ENCODE assay signal across 1 cellular context in genomic region chr18:9673296-9674251, GRCh38.
TF ChIP-seq lines count a peak whose summit lies in the region.

No MANE protein-coding gene starts in this region.

TF ChIP-seq in GM12878, 131 proteins besides CTCF, POLR2A, EP300 and RAD21 (continued from another document and continues in another):
- TF ChIP-seq ELK1 (IDR thresholded peaks at IDR 0.05; ENCODE audit: low read depth, low read length) (no peak), ASH2L (IDR thresholded peaks at IDR 0.05; ENCODE audit: borderline replicate concordance, low read depth) (no peak), RUNX3 (IDR thresholded peaks at IDR 0.05; ENCODE audit: low read length) (peak; percentile 83), SREBF1 (IDR thresholded peaks at IDR 0.05; ENCODE audit: low read length) (no peak), ZSCAN29 (IDR thresholded peaks at IDR 0.05) (no peak), HDGF (IDR thresholded peaks at IDR 0.05) (0 out of 2 replicates have a peak, but pooled peaks have one; percentile 32), ZBTB33 (IDR thresholded peaks at IDR 0.05) (no peak), BCL3 (IDR thresholded peaks at IDR 0.05; ENCODE audit: borderline replicate concordance, insufficient read depth, low read depth, low read length, poor library complexity, severe bottlenecking) (peak; percentile 54), CUX1 (IDR thresholded peaks at IDR 0.05; ENCODE audit: insufficient replicate concordance, low read depth, low read length) (peak; percentile 25), BACH1 (IDR thresholded peaks at IDR 0.05; ENCODE audit: borderline replicate concordance) (peak; percentile 86; the same call in 1 of the 2 replicates), SMAD1 (IDR thresholded peaks at IDR 0.05; ENCODE audit: low read depth, partially characterized antibody) (peak; percentile 58), TARDBP (IDR thresholded peaks at IDR 0.05; ENCODE audit: borderline replicate concordance) (no peak), HDAC6 (IDR thresholded peaks at IDR 0.05; ENCODE audit: unreplicated experiment) (no peak), MEF2B (IDR thresholded peaks at IDR 0.05; ENCODE audit: partially characterized antibody, poor library complexity, severe bottlenecking) (peak; percentile 68), TAF1 (IDR thresholded peaks at IDR 0.05; ENCODE audit: borderline replicate concordance, low read depth, low read length) (0 out of 2 replicates have a peak, but pooled peaks have one; percentile 6), SMARCA5 (IDR thresholded peaks at IDR 0.05) (peak; percentile 62; the same call in 1 of the 2 replicates), YY1 (IDR thresholded peaks at IDR 0.05; ENCODE audit: low read depth, low read length) (peak; percentile 59), STAT1 (conservative IDR thresholded peaks at IDR 0.05) (no peak; the same call in 1 of the 2 replicates), CEBPB (IDR thresholded peaks at IDR 0.05; ENCODE audit: borderline replicate concordance in 1 of 2, low read depth in 2 of 2, low read length in 2 of 2) (0 out of 4 replicates have a peak, but pooled peaks of 1 of the 2 experiments have one; percentile 25), YBX1 (IDR thresholded peaks at IDR 0.05) (no peak), BCL11A (IDR thresholded peaks at IDR 0.05; ENCODE audit: low read depth, low read length) (peak; percentile 78; the same call in 1 of the 2 replicates), JUND (IDR thresholded peaks at IDR 0.05; ENCODE audit: low read depth, low read length) (0 out of 2 replicates have a peak, but pooled peaks have one; percentile 9), KDM1A (IDR thresholded peaks at IDR 0.05; ENCODE audit: borderline replicate concordance) (no peak), NR2F1 (conservative IDR thresholded peaks at IDR 0.05) (peak; percentile 100), DPF2 (IDR thresholded peaks at IDR 0.05) (peak; percentile 92), SIN3A (IDR thresholded peaks at IDR 0.05; ENCODE audit: low read depth, low read length) (no peak), BMI1 (IDR thresholded peaks at IDR 0.05; ENCODE audit: borderline replicate concordance) (peak; percentile 71), SP1 (IDR thresholded peaks at IDR 0.05; ENCODE audit: low read depth, low read length) (peak; percentile 42), RFX5 (IDR thresholded peaks at IDR 0.05; ENCODE audit: low read depth, low read length) (no peak), NFIC (IDR thresholded peaks at IDR 0.05; ENCODE audit: low read depth, low read length) (peak; percentile 70), TBL1XR1 (IDR thresholded peaks at IDR 0.05; ENCODE audit: low read depth, low read length) (0 out of 2 replicates have a peak, but pooled peaks have one; percentile 82), SMAD5 (IDR thresholded peaks at IDR 0.05; ENCODE audit: low read depth) (no peak), MTA2 (IDR thresholded peaks at IDR 0.05; ENCODE audit: low read depth) (peak; percentile 94), NR2C2 (IDR thresholded peaks at IDR 0.05; ENCODE audit: borderline replicate concordance, control insufficient read depth, insufficient read length, low read depth) (no peak), CHD1 (IDR thresholded peaks at IDR 0.05; ENCODE audit: low read depth, low read length) (no peak), PML (IDR thresholded peaks at IDR 0.05; ENCODE audit: low read length) (peak; percentile 47; the same call in 1 of the 2 replicates), NR2C1 (IDR thresholded peaks at IDR 0.05) (peak; percentile 58)
- TF ChIP-seq, protein P1, sequence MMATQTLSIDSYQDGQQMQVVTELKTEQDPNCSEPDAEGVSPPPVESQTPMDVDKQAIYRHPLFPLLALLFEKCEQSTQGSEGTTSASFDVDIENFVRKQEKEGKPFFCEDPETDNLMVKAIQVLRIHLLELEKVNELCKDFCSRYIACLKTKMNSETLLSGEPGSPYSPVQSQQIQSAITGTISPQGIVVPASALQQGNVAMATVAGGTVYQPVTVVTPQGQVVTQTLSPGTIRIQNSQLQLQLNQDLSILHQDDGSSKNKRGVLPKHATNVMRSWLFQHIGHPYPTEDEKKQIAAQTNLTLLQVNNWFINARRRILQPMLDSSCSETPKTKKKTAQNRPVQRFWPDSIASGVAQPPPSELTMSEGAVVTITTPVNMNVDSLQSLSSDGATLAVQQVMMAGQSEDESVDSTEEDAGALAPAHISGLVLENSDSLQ (IDR thresholded peaks at IDR 0.05), result peak; percentile 45; the same call in 1 of the 2 replicates
- TF ChIP-seq, protein P2, sequence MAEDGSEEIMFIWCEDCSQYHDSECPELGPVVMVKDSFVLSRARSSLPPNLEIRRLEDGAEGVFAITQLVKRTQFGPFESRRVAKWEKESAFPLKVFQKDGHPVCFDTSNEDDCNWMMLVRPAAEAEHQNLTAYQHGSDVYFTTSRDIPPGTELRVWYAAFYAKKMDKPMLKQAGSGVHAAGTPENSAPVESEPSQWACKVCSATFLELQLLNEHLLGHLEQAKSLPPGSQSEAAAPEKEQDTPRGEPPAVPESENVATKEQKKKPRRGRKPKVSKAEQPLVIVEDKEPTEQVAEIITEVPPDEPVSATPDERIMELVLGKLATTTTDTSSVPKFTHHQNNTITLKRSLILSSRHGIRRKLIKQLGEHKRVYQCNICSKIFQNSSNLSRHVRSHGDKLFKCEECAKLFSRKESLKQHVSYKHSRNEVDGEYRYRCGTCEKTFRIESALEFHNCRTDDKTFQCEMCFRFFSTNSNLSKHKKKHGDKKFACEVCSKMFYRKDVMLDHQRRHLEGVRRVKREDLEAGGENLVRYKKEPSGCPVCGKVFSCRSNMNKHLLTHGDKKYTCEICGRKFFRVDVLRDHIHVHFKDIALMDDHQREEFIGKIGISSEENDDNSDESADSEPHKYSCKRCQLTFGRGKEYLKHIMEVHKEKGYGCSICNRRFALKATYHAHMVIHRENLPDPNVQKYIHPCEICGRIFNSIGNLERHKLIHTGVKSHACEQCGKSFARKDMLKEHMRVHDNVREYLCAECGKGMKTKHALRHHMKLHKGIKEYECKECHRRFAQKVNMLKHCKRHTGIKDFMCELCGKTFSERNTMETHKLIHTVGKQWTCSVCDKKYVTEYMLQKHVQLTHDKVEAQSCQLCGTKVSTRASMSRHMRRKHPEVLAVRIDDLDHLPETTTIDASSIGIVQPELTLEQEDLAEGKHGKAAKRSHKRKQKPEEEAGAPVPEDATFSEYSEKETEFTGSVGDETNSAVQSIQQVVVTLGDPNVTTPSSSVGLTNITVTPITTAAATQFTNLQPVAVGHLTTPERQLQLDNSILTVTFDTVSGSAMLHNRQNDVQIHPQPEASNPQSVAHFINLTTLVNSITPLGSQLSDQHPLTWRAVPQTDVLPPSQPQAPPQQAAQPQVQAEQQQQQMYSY (CRISPR knock-in tag; IDR thresholded peaks at IDR 0.05), result no peak
- TF ChIP-seq, protein P3, sequence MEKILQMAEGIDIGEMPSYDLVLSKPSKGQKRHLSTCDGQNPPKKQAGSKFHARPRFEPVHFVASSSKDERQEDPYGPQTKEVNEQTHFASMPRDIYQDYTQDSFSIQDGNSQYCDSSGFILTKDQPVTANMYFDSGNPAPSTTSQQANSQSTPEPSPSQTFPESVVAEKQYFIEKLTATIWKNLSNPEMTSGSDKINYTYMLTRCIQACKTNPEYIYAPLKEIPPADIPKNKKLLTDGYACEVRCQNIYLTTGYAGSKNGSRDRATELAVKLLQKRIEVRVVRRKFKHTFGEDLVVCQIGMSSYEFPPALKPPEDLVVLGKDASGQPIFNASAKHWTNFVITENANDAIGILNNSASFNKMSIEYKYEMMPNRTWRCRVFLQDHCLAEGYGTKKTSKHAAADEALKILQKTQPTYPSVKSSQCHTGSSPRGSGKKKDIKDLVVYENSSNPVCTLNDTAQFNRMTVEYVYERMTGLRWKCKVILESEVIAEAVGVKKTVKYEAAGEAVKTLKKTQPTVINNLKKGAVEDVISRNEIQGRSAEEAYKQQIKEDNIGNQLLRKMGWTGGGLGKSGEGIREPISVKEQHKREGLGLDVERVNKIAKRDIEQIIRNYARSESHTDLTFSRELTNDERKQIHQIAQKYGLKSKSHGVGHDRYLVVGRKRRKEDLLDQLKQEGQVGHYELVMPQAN (conservative IDR thresholded peaks at IDR 0.05), result no peak
- TF ChIP-seq, protein P4, sequence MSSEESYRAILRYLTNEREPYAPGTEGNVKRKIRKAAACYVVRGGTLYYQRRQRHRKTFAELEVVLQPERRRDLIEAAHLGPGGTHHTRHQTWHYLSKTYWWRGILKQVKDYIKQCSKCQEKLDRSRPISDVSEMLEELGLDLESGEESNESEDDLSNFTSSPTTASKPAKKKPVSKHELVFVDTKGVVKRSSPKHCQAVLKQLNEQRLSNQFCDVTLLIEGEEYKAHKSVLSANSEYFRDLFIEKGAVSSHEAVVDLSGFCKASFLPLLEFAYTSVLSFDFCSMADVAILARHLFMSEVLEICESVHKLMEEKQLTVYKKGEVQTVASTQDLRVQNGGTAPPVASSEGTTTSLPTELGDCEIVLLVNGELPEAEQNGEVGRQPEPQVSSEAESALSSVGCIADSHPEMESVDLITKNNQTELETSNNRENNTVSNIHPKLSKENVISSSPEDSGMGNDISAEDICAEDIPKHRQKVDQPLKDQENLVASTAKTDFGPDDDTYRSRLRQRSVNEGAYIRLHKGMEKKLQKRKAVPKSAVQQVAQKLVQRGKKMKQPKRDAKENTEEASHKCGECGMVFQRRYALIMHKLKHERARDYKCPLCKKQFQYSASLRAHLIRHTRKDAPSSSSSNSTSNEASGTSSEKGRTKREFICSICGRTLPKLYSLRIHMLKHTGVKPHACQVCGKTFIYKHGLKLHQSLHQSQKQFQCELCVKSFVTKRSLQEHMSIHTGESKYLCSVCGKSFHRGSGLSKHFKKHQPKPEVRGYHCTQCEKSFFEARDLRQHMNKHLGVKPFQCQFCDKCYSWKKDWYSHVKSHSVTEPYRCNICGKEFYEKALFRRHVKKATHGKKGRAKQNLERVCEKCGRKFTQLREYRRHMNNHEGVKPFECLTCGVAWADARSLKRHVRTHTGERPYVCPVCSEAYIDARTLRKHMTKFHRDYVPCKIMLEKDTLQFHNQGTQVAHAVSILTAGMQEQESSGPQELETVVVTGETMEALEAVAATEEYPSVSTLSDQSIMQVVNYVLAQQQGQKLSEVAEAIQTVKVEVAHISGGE (CRISPR knock-in tag; IDR thresholded peaks at IDR 0.05), result no peak
